Comparison of ENCODE assay signal across 9 cellular contexts in the genomic region with DNA sequence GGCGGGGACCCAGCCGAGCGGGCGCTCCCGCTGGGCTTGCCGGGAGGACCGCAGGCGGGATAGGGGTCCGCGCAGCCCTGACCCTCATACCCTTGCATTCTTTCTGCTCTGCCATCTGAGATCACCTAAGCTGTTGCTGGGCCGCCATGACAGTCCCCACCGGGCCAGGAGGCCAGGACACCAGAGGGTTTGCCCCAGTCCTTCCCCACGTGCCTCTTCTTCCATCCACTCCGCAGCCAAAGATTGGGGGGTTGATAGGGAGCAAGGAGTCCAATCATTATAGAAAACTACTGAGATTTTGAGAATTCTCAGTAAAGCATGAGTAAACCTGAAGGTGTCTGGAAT. TPM values are rescaled to one million over a fixed set of nuclear protein-coding genes. Genes with fewer than 3 reads are reported as not detected.
DNase-seq lines count a peak whose midpoint lies in the region; FAIRE-seq and TF ChIP-seq lines count a peak whose summit lies in the region.
"Had no signal": no experiment of that assay in that cellular context is flagged by ENCODE, and none has a peak within 500 bp of the region (broad histone marks: within the 10 kb centered on the region; RNA-seq: fewer than 3 reads in every experiment).

No MANE protein-coding gene starts in this region.

- peaks cover 32% of the 10 kb centered on the region for H3K4me1 ChIP-seq in iPS-18a (ENCODE audit: control insufficient read depth, low read depth, low read length)
- peaks cover 0 to 15% (median 9%) of the 10 kb centered on the region in 6 donors for H3K4me1 ChIP-seq in spleen

- H3K36me3 ChIP-seq in iPS-18a (ENCODE audit: control insufficient read depth, low read depth, low read length) (peaks cover 4% of the 10 kb centered on the region), spleen (no peaks in the 10 kb centered on the region)

- H3K9ac ChIP-seq in iPS-18a (ENCODE audit: low read length): peak overlapping the region; percentile 54

- no peak overlapping the region for H3K27ac Mint-ChIP-seq in activated naive CD4-positive, alpha-beta T cell treated with anti-CD3 and anti-CD28 coated beads, Interleukin-2, amount 10 ng/mL, durations not matched to agents 7 days and 5 days
- H3K27ac Mint-ChIP-seq: CD4-positive, CD25-positive, alpha-beta regulatory T cell had no signal

- peaks cover 3% of the 10 kb centered on the region for H3K4me1 Mint-ChIP-seq in activated naive CD4-positive, alpha-beta T cell treated with anti-CD3 and anti-CD28 coated beads, Interleukin-2, amount 10 ng/mL, durations not matched to agents 7 days and 5 days

- H3K27ac ChIP-seq in iPS-18a (ENCODE audit: low read length) (no peak overlapping the region), spleen (no peak overlapping the region)

- DNase-seq in NCI-H1694 treated with DMSO at 0.1 percent for 48 hours (lab: John Stamatoyannopoulos, UW) (peak; percentile 31), NCI-H1694 (lab: John Stamatoyannopoulos, UW) (no peak), SW480 (ENCODE audit: low spot score) (peak; percentile 6), spleen (no peak), GM19239 (ENCODE audit: insufficient read length, low spot score) (no peak), G401 (ENCODE audit: low spot score) (no peak)
- no peak for DNase-seq in activated naive CD4-positive, alpha-beta T cell treated with anti-CD3 and anti-CD28 coated beads, Interleukin-2, amount 10 ng/mL, durations not matched to agents 7 days and 5 days
- DNase-seq: CD4-positive, CD25-positive, alpha-beta regulatory T cell had no signal

- no peaks in the 10 kb centered on the region for H3K9me3 Mint-ChIP-seq in activated naive CD4-positive, alpha-beta T cell treated with anti-CD3 and anti-CD28 coated beads, Interleukin-2, amount 10 ng/mL, durations not matched to agents 7 days and 5 days

- intact Hi-C loops in spleen (cut with DNase I; ENCODE audit: low total_unique reads): no loop called here

- in situ Hi-C loops in G401 (cut with HindIII; ENCODE audit: low sequenced_read_pairs): no loop called here

- H3K4me3 ChIP-seq in iPS-18a (ENCODE audit: low read length) (peak overlapping the region; percentile 68), spleen (peak overlapping the region in 6 of 8 donors; percentile 17 to 73 (median 44))

- no peak for FAIRE-seq in GM19239 (lab: Jason Lieb, UNC)

- TF ChIP-seq CTCF in spleen (IDR thresholded peaks at IDR 0.05 in 8 of 11, conservative IDR thresholded peaks at IDR 0.05 in 3 of 11): no peak

- CTCF ChIA-PET in activated naive CD4-positive, alpha-beta T cell treated with anti-CD3 and anti-CD28 coated beads, Interleukin-2, amount 10 ng/mL, durations not matched to agents 7 days and 5 days (lab: Charles Lee): no interaction called here

- no peak overlapping the region for H3K4me3 Mint-ChIP-seq in activated naive CD4-positive, alpha-beta T cell treated with anti-CD3 and anti-CD28 coated beads, Interleukin-2, amount 10 ng/mL, durations not matched to agents 7 days and 5 days
- H3K4me3 Mint-ChIP-seq: CD4-positive, CD25-positive, alpha-beta regulatory T cell had no signal

- H3K27me3 ChIP-seq in iPS-18a (ENCODE audit: control insufficient read depth, insufficient read depth, low read length) (no peaks in the 10 kb centered on the region), spleen (replicated peaks in 1 of 7) (peaks cover 0 to 39% (median 15%) of the 10 kb centered on the region in 7 donors)

- no peak for TF ChIP-seq POLR2A in spleen (IDR thresholded peaks at IDR 0.05)

- H3K9me3 ChIP-seq in iPS-18a (ENCODE audit: control insufficient read depth, low read depth, low read length) (no peaks in the 10 kb centered on the region), spleen (no peaks in the 10 kb centered on the region)

- 5 to 24% (median 6%) methylated on average over 6 to 14 of the region's 14 CpGs for WGBS in spleen, 5 donors

- no peaks in the 10 kb centered on the region for H3K36me3 Mint-ChIP-seq in activated naive CD4-positive, alpha-beta T cell treated with anti-CD3 and anti-CD28 coated beads, Interleukin-2, amount 10 ng/mL, durations not matched to agents 7 days and 5 days
- H3K36me3 Mint-ChIP-seq: CD4-positive, CD25-positive, alpha-beta regulatory T cell had no signal

- peaks cover 30% of the 10 kb centered on the region for H3K27me3 Mint-ChIP-seq in activated naive CD4-positive, alpha-beta T cell treated with anti-CD3 and anti-CD28 coated beads, Interleukin-2, amount 10 ng/mL, durations not matched to agents 7 days and 5 days

RNA-seq across cellular contexts. Expression of a gene that starts 0.5 kb away (rescaled TPM):
- 1 to 10 TPM in 4 of 7 donors, under 1 TPM in 3; 0.28 to 3.6 (median 2.2) TPM for total RNA-seq in spleen
- 1 to 10 TPM in 2 of 3 donors, under 1 TPM in 1; 0.44 to 6.7 (median 3.4) TPM for polyA plus RNA-seq in spleen
- total RNA-seq in G401 (2014; rRNA removed; shearing (Covaris generic)): 0.25 and 3.0 TPM in 2 replicates
- polyA plus RNA-seq: CD4-positive, CD25-positive, alpha-beta regulatory T cell had no signal

Comparison
In these comparisons a context has a peak if more than half of its experiments do, and no peak if none do; other contexts are left out.
1. DNase-seq: peak in NCI-H1694 treated with DMSO at 0.1 percent for 48 hours (single experiment) and SW480 (single experiment); none in NCI-H1694 (single experiment), spleen (single experiment), activated naive CD4-positive, alpha-beta T cell treated with anti-CD3 and anti-CD28 coated beads, Interleukin-2, amount 10 ng/mL, durations not matched to agents 7 days and 5 days (single experiment), GM19239 (single experiment) and G401 (single experiment).